ENCODE assay signal across 14 cellular contexts in the genomic region with DNA sequence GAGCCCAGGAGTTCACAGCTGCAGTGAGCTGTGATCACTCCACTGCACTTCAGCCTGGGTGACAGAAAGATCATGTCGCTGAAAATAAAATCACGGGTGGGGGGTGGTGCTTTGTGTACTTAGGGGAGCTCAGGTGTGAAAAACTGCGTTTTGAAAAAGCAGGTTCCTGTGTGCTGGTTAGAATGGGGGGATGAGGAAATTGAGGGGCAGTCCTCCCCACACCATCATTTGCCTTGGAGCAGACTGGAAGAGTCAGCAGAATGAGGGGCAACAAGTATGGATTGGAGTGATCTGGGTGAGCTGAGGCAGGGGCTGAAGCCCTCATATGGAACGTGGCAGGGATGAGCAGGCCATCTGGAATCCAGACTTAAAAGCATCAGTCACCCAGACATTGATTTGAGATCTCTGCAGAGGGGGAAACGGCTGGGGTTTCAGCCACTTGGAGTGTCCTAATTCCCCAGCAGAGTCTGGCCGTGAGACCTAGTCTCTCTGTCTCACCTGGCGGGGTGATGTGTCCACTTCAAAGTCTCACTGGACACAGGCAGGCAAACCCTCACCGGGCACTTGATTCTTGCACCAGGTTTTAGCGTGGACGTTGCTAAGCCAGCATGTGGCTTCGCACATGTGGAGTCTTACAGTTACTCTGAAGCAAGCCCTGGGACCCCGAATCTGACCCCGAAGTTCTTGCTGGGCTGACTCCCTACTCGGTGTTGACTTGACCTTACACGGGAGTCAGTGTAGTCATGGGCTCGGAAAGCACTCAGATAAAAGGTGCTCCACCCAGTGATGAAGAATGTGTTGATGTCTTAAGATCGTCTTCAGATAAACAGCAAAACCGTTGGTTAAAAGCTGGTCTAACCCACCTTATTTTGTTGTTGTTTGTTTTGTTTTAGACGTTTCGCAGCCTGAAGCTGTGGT.
DNase-seq lines count a peak whose midpoint lies in the region; ATAC-seq and TF ChIP-seq lines count a peak whose summit lies in the region.
"Had no signal": no experiment of that assay in that cellular context is flagged by ENCODE, and none has a peak within 500 bp of the region (broad histone marks: within the 10 kb centered on the region; RNA-seq: fewer than 3 reads in every experiment).

No MANE protein-coding gene starts in this region.

- H3K4me1 Mint-ChIP-seq in activated naive CD4-positive, alpha-beta T cell treated with anti-CD3 and anti-CD28 coated beads, Interleukin-2, amount 50 U/mL, for 24 hours, result peaks cover 75% of the 10 kb centered on the region
- H3K4me1 Mint-ChIP-seq in T-helper 2 cell treated with Interferon-gamma antibody and Interleukin-4, amounts not matched to agents 5 μg/mL and 100 μg/mL, for 36 hours (ENCODE audit: low read depth), result peaks cover 21% of the 10 kb centered on the region

- H3K36me3 ChIP-seq in gastroesophageal sphincter, result peaks cover 0 to 13% of the 10 kb centered on the region in 2 donors
- peaks cover 0 to 13% (median 10%) of the 10 kb centered on the region in 9 donors for H3K36me3 ChIP-seq in heart left ventricle
- H3K36me3 ChIP-seq: transverse colon had no signal

- peak overlapping the region; percentile 65 for H3K27ac Mint-ChIP-seq in activated naive CD4-positive, alpha-beta T cell treated with anti-CD3 and anti-CD28 coated beads, Interleukin-2, amount 50 U/mL, for 24 hours
- peak overlapping the region; percentile 53 for H3K27ac Mint-ChIP-seq in T-helper 2 cell treated with Interferon-gamma antibody and Interleukin-4, amounts not matched to agents 5 μg/mL and 100 μg/mL, for 36 hours

- TF ChIP-seq EP300 in gastroesophageal sphincter (IDR thresholded peaks at IDR 0.05), result no peak

- no peak overlapping the region for H3K27ac ChIP-seq in gastroesophageal sphincter
- no peak overlapping the region for H3K27ac ChIP-seq in heart left ventricle
- H3K27ac ChIP-seq: psoas muscle, transverse colon had no signal

- H3K4me3 ChIP-seq in gastroesophageal sphincter, result no peak overlapping the region
- no peak overlapping the region for H3K4me3 ChIP-seq in heart left ventricle
- H3K4me3 ChIP-seq: psoas muscle, transverse colon had no signal

- TF ChIP-seq POLR2A in gastroesophageal sphincter (IDR thresholded peaks at IDR 0.05), result no peak
- no peak for TF ChIP-seq POLR2A in heart left ventricle (IDR thresholded peaks at IDR 0.05)

- no peaks in the 10 kb centered on the region for H3K9me3 Mint-ChIP-seq in activated naive CD4-positive, alpha-beta T cell treated with anti-CD3 and anti-CD28 coated beads, Interleukin-2, amount 50 U/mL, for 24 hours
- no peaks in the 10 kb centered on the region for H3K9me3 Mint-ChIP-seq in T-helper 2 cell treated with Interferon-gamma antibody and Interleukin-4, amounts not matched to agents 5 μg/mL and 100 μg/mL, for 36 hours

- DNase-seq in activated naive CD4-positive, alpha-beta T cell (lab: John Stamatoyannopoulos, UW), result no peak
- no peak for DNase-seq in T-helper 2 cell treated with Interferon-gamma antibody and Interleukin-4, amounts not matched to agents 5 μg/mL and 100 μg/mL, for 36 hours (ENCODE audit: low spot score)
- DNase-seq in NCI-H146 (lab: John Stamatoyannopoulos, UW), result no peak
- DNase-seq in heart left ventricle, result no peak
- DNase-seq: DMS79 treated with DMSO at 0.1 percent for 48 hours, NCI-H510A treated with DMSO at 0.1 percent for 48 hours, RPMI8226, T-helper 9 cell, transverse colon had no signal

- intact Hi-C loops in heart left ventricle (cut with DNase I), result no loop called here

- H3K27me3 Mint-ChIP-seq in activated naive CD4-positive, alpha-beta T cell treated with anti-CD3 and anti-CD28 coated beads, Interleukin-2, amount 50 U/mL, for 24 hours, result no peaks in the 10 kb centered on the region
- H3K27me3 Mint-ChIP-seq in T-helper 2 cell treated with Interferon-gamma antibody and Interleukin-4, amounts not matched to agents 5 μg/mL and 100 μg/mL, for 36 hours (ENCODE audit: low read depth), result no peaks in the 10 kb centered on the region

- no peaks in the 10 kb centered on the region for H3K9me3 ChIP-seq in gastroesophageal sphincter
- no peaks in the 10 kb centered on the region for H3K9me3 ChIP-seq in heart left ventricle
- H3K9me3 ChIP-seq: psoas muscle, transverse colon had no signal

- ATAC-seq in gastroesophageal sphincter, result peak; percentile 18
- no peak for ATAC-seq in HG02623 (IDR thresholded peaks at IDR 0.05; ENCODE audit: unreplicated experiment)
- ATAC-seq in GM18909 (IDR thresholded peaks at IDR 0.05; ENCODE audit: poor library complexity, unreplicated experiment), result no peak
- ATAC-seq in heart left ventricle, result no peak
- ATAC-seq: psoas muscle had no signal

- H3K4me3 Mint-ChIP-seq in activated naive CD4-positive, alpha-beta T cell treated with anti-CD3 and anti-CD28 coated beads, Interleukin-2, amount 50 U/mL, for 24 hours, result peak overlapping the region; percentile 7
- H3K4me3 Mint-ChIP-seq in T-helper 2 cell treated with Interferon-gamma antibody and Interleukin-4, amounts not matched to agents 5 μg/mL and 100 μg/mL, for 36 hours, result peak overlapping the region; percentile 18

- TF ChIP-seq CTCF in gastroesophageal sphincter (IDR thresholded peaks at IDR 0.05) (no peak), heart left ventricle (IDR thresholded peaks at IDR 0.05) (no peak)

- H3K4me1 ChIP-seq in gastroesophageal sphincter, result peaks cover 0 to 21% (median 0%) of the 10 kb centered on the region in 3 donors
- peaks cover 0 to 24% (median 6%) of the 10 kb centered on the region in 12 donors for H3K4me1 ChIP-seq in heart left ventricle
- H3K4me1 ChIP-seq: psoas muscle had no signal

- 78 to 81% methylated on average over 7 to 12 of the region's 20 CpGs for WGBS in gastroesophageal sphincter (ENCODE audit: low coverage in 1 of 2), 2 donors
- WGBS in heart left ventricle, 4 donors, result 81 to 91% (median 87%) methylated on average over 16 to 20 of the region's 20 CpGs

- H3K27me3 ChIP-seq in gastroesophageal sphincter (no peaks in the 10 kb centered on the region), heart left ventricle (no peaks in the 10 kb centered on the region)
- H3K27me3 ChIP-seq: transverse colon had no signal

- H3K36me3 Mint-ChIP-seq in activated naive CD4-positive, alpha-beta T cell treated with anti-CD3 and anti-CD28 coated beads, Interleukin-2, amount 50 U/mL, for 24 hours, result peaks cover 3% of the 10 kb centered on the region
- H3K36me3 Mint-ChIP-seq in T-helper 2 cell treated with Interferon-gamma antibody and Interleukin-4, amounts not matched to agents 5 μg/mL and 100 μg/mL, for 36 hours (ENCODE audit: low read depth), result peaks cover 11% of the 10 kb centered on the region
